17 cellular contexts compared by ENCODE assay signal in the genomic region with DNA sequence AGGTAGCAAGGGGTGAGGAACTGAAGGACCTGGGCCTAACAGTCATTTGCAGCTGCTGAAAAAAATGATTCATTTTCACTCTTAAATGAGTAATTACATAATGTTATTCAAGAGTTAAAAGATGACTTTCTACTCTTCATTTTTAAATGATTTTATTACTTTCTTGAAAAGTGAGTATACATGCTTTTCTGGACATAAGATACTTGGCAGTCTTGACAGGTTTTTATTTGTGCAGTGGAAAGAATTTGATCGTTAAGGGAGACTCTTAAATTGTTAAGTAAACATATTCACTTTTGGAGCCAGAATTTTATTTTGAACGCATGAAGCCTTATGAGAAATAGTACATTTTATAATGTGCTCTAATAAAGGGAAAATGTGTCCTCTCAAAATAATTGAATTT.
A peak's percentile ranks its signal among the peaks of the same experiment; 100 is the strongest.
DNase-seq lines count a peak whose midpoint lies in the region; TF ChIP-seq lines count a peak whose summit lies in the region.
"Had no signal": no experiment of that assay in that cellular context is flagged by ENCODE, and none has a peak within 500 bp of the region (broad histone marks: within the 10 kb centered on the region; RNA-seq: fewer than 3 reads in every experiment).

No MANE protein-coding gene starts in this region.

- no peak overlapping the region for H3K18ac ChIP-seq in H9 (ENCODE audit: insufficient read length, low read depth, low read length)

- no peaks in the 10 kb centered on the region for H3K23me2 ChIP-seq in H9 (ENCODE audit: insufficient read length, low read depth, low read length, poor library complexity, severe bottlenecking)

- DNase-seq in NCI-H1092 treated with DMSO at 0.1 percent for 48 hours (lab: John Stamatoyannopoulos, UW): peak; percentile 37
- DNase-seq in NCI-H1092 (lab: John Stamatoyannopoulos, UW): no peak
- DNase-seq in LNCaP clone FGC (ENCODE audit: low read depth): peak; percentile 21
- DNase-seq in smooth muscle cell (lab: John Stamatoyannopoulos, UW; ENCODE audit: unreplicated experiment): no peak
- no peak for DNase-seq in effector CD4-positive, alpha-beta T cell
- no peak for DNase-seq in H9
- DNase-seq: 8988T; CD4-positive, alpha-beta memory T cell; DMS153; DND-41; EL; IMR-90 had no signal

- no peak overlapping the region for H2AK5ac ChIP-seq in H9 (ENCODE audit: insufficient read length, low read length)

- H3K27ac ChIP-seq in smooth muscle cell (ENCODE audit: low read depth) (no peak overlapping the region), H9 (ENCODE audit: insufficient read length, low read depth, low read length) (no peak overlapping the region)
- H3K27ac ChIP-seq: BLaER1 had no signal

- H3K27ac Mint-ChIP-seq in H9: no peak overlapping the region
- H3K27ac Mint-ChIP-seq: CD14-positive monocyte; CD4-positive, alpha-beta memory T cell had no signal

- H3K9me3 ChIP-seq in endocrine pancreas (ENCODE audit: control insufficient read depth, low read length) (no peaks in the 10 kb centered on the region), smooth muscle cell (replicated peaks; ENCODE audit: low read depth) (no peaks in the 10 kb centered on the region), H9 (ENCODE audit: control insufficient read depth, low read depth, low read length) (peaks cover 7% of the 10 kb centered on the region)
- H3K9me3 ChIP-seq: HAP-1 had no signal

- H3K27me3 Mint-ChIP-seq in H9 (ENCODE audit: low read depth): no peaks in the 10 kb centered on the region

- H3K4me3 ChIP-seq in LNCaP clone FGC (ENCODE audit: low read depth, low read length) (no peak overlapping the region), endocrine pancreas (ENCODE audit: control insufficient read depth, insufficient read depth, low read length) (peak overlapping the region; percentile 3), smooth muscle cell (no peak overlapping the region)
- H3K4me3 ChIP-seq: BLaER1, GM12878, HAP-1 had no signal

- no peak overlapping the region for H2BK120ac ChIP-seq in H9 (ENCODE audit: low read depth, low read length, poor library complexity, severe bottlenecking)

- H3K27me3 ChIP-seq in endocrine pancreas (ENCODE audit: control insufficient read depth, insufficient read depth, low read length): no peaks in the 10 kb centered on the region
- no peaks in the 10 kb centered on the region for H3K27me3 ChIP-seq in smooth muscle cell (ENCODE audit: low read depth)
- no peaks in the 10 kb centered on the region for H3K27me3 ChIP-seq in H9 (ENCODE audit: insufficient read depth, low read length)
- H3K27me3 ChIP-seq: BLaER1 had no signal

- TF ChIP-seq CTCF in LNCaP clone FGC (IDR thresholded peaks at IDR 0.05; ENCODE audit: control insufficient read depth, extremely low read depth, insufficient read depth) (no peak), smooth muscle cell (IDR thresholded peaks at IDR 0.05; ENCODE audit: borderline replicate concordance, insufficient read depth, poor library complexity, severe bottlenecking) (no peak), H9 (conservative IDR thresholded peaks at IDR 0.05) (no peak)

- no peak overlapping the region for H2BK20ac ChIP-seq in H9 (ENCODE audit: low read depth, low read length, poor library complexity, severe bottlenecking)

- H2BK12ac ChIP-seq in H9 (ENCODE audit: insufficient read length, low read depth, low read length): no peak overlapping the region

- peaks cover 9% of the 10 kb centered on the region for H3F3A ChIP-seq in smooth muscle cell (ENCODE audit: low read depth)

- H3K4me1 Mint-ChIP-seq in H9: peaks cover 12 to 13% of the 10 kb centered on the region in 2 experiments

- H3K23ac ChIP-seq in H9 (ENCODE audit: insufficient read length, low read depth, low read length): no peak overlapping the region

- no peak overlapping the region for H3K56ac ChIP-seq in H9 (ENCODE audit: insufficient read length, low read depth, low read length)

- H3K4ac ChIP-seq in H9 (ENCODE audit: low read depth, low read length): no peak overlapping the region

- H3K4me1 ChIP-seq in endocrine pancreas (ENCODE audit: control insufficient read depth, insufficient read depth, low read length) (peaks cover 23% of the 10 kb centered on the region), smooth muscle cell (ENCODE audit: low read depth) (peaks cover 7% of the 10 kb centered on the region), H9 (ENCODE audit: insufficient read depth, low read length) (no peaks in the 10 kb centered on the region)

- peaks cover 54% of the 10 kb centered on the region for H4K20me1 ChIP-seq in smooth muscle cell (ENCODE audit: low read depth)
- no peaks in the 10 kb centered on the region for H4K20me1 ChIP-seq in H9 (ENCODE audit: control insufficient read depth, insufficient read depth, insufficient read length)
- H4K20me1 ChIP-seq: BLaER1 had no signal

- no peak overlapping the region for H2BK15ac ChIP-seq in H9 (ENCODE audit: low read depth, low read length)

- H4K91ac ChIP-seq in H9 (ENCODE audit: insufficient read length, low read depth, low read length): no peak overlapping the region

- no peak overlapping the region for H4K5ac ChIP-seq in H9 (ENCODE audit: insufficient read length, low read depth, low read length)

- H3K4me2 ChIP-seq in smooth muscle cell: no peak overlapping the region
- H3K4me2 ChIP-seq in H9 (ENCODE audit: insufficient read depth, insufficient read length, low read length): no peak overlapping the region
- H3K4me2 ChIP-seq: BLaER1 had no signal

- no peaks in the 10 kb centered on the region for H3K79me1 ChIP-seq in H9 (ENCODE audit: insufficient read depth, low read depth, low read length, poor library complexity, severe bottlenecking)

- WGBS in smooth muscle cell (ENCODE audit: low lambda C conversion rate): 96% methylated on average over 2 of the region's 2 CpGs
- WGBS in H9 (ENCODE audit: extremely low coverage, insufficient read length, low lambda C conversion rate): no CpG with 5 or more reads among the region's 2 CpGs

- H2AFZ ChIP-seq in smooth muscle cell (ENCODE audit: low read depth) (no peak overlapping the region), H9 (ENCODE audit: low read length) (no peak overlapping the region)

- H3K36me3 Mint-ChIP-seq in H9 (ENCODE audit: insufficient read depth in 1 of 3, low read depth in 3 of 3): peaks cover 11 to 34% (median 29%) of the 10 kb centered on the region in 3 experiments
- H3K36me3 Mint-ChIP-seq: CD14-positive monocyte; CD4-positive, alpha-beta memory T cell had no signal

- no peak overlapping the region for H4K8ac ChIP-seq in H9 (replicated peaks; ENCODE audit: insufficient read length, low read depth, low read length)

- H3K9ac ChIP-seq in endocrine pancreas (ENCODE audit: control insufficient read depth, insufficient read depth, low read length): no peak overlapping the region
- H3K9ac ChIP-seq in smooth muscle cell (ENCODE audit: low read depth): no peak overlapping the region
- no peak overlapping the region for H3K9ac ChIP-seq in H9 (ENCODE audit: extremely low read depth, insufficient read length, low read length)
- H3K9ac ChIP-seq: BLaER1 had no signal

- H3T11ph ChIP-seq in H9 (ENCODE audit: low read length): no peak overlapping the region

- H3K9me3 Mint-ChIP-seq in H9: peaks cover 20 to 21% of the 10 kb centered on the region in 2 experiments; a peak in 4 of 5 replicates
- H3K9me3 Mint-ChIP-seq: CD4-positive, alpha-beta memory T cell had no signal

- H2BK5ac ChIP-seq in H9 (ENCODE audit: insufficient read length, low read length): no peak overlapping the region

- H3K4me3 Mint-ChIP-seq in H9: no peak overlapping the region
- H3K4me3 Mint-ChIP-seq: CD14-positive monocyte; CD4-positive, alpha-beta memory T cell had no signal

- no peaks in the 10 kb centered on the region for H3K36me3 ChIP-seq in endocrine pancreas (ENCODE audit: control insufficient read depth, insufficient read depth, low read length)
- peaks cover 2% of the 10 kb centered on the region for H3K36me3 ChIP-seq in smooth muscle cell (ENCODE audit: low read depth)
- H3K36me3 ChIP-seq: BLaER1, HAP-1 had no signal

- H3K79me2 ChIP-seq in smooth muscle cell (ENCODE audit: low read depth) (peaks cover 88% of the 10 kb centered on the region), H9 (ENCODE audit: insufficient read depth, low read length) (peaks cover 7% of the 10 kb centered on the region; the same call in 1 of the 2 replicates)

- H3K14ac ChIP-seq in H9 (ENCODE audit: insufficient read depth, low read length): no peak overlapping the region

Comparison
In these comparisons a context has a peak if more than half of its experiments do, and no peak if none do; other contexts are left out.
1. DNase-seq: peak in NCI-H1092 treated with DMSO at 0.1 percent for 48 hours (single experiment) and LNCaP clone FGC (single experiment); none in NCI-H1092 (single experiment), smooth muscle cell (single experiment), effector CD4-positive, alpha-beta T cell (single experiment) and H9 (single experiment).